In the genomic region with DNA sequence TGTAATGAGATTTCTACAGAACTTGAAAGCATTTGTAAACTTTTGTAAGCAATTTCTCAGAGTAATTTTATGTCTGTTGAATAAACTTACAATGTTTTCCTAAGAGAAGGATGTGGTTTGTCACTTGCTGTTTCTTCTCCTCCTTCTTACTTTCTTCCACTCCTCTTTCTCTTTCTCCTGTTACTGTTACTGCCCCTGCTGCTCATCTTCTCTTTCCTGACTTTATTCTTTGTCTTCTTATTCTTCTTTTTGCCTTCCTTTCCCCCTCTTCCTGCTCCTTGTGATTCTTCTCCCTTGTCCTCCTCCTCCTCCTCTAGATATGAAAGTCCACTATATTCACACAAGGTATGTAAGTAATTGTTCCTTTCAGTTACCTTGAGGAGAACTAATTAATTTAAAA, we compare ENCODE assay signal across 15 cellular contexts. TPM values are rescaled to one million over a fixed set of nuclear protein-coding genes. Genes with fewer than 3 reads are reported as not detected.
DNase-seq lines count a peak whose midpoint lies in the region; ATAC-seq lines count a peak whose summit lies in the region.
"Had no signal": no experiment of that assay in that cellular context is flagged by ENCODE, and none has a peak within 500 bp of the region (broad histone marks: within the 10 kb centered on the region; RNA-seq: fewer than 3 reads in every experiment).

No MANE protein-coding gene starts in this region.

- DNase-seq in activated CD8-positive, alpha-beta memory T cell treated with anti-CD3 and anti-CD28 coated beads, Interleukin-2, amount 10 ng/mL, durations not matched to agents 7 days and 5 days, result no peak
- DNase-seq in activated CD8-positive, alpha-beta memory T cell treated with anti-CD3 and anti-CD28 coated beads, Interleukin-2, amount 50 U/mL, for 48 hours, result no peak
- no peak for DNase-seq in activated T-helper 1 cell treated with anti-CD3 and anti-CD28 coated beads, Interleukin-12 subunit alpha, Interleukin-12 subunit beta, Interleukin-2, Interleukin-4 antibody, amounts not matched to agents 30 ng/mL and 10 ng/mL and 1 ng/mL, durations not matched to agents 14 hours and 24 hours and 36 hours (ENCODE audit: low spot score)
- no peak for DNase-seq in naive thymus-derived CD4-positive, alpha-beta T cell
- DNase-seq in cardiac septum (ENCODE audit: low spot score), result no peak
- no peak for DNase-seq in activated T-cell treated with anti-CD3 and anti-CD28 coated beads, Interleukin-2, amount 50 U/mL, for 48 hours
- DNase-seq in stimulated activated CD4-positive, alpha-beta T cell treated with anti-CD3 and anti-CD28 coated beads, Interleukin-1b, Interleukin-23, amount 100 ng/mL, for 48 hours, result no peak
- DNase-seq: DMS 273 treated with DMSO at 0.1 percent for 48 hours, esophagus squamous epithelium, NCI-H2081, SIG-M5 had no signal

- no peak overlapping the region for H3K4me3 Mint-ChIP-seq in activated CD8-positive, alpha-beta memory T cell treated with anti-CD3 and anti-CD28 coated beads, Interleukin-2, amount 10 ng/mL, durations not matched to agents 7 days and 5 days
- H3K4me3 Mint-ChIP-seq in activated T-helper 1 cell treated with anti-CD3 and anti-CD28 coated beads, Interleukin-12 subunit alpha, Interleukin-12 subunit beta, Interleukin-2, Interleukin-4 antibody, amounts not matched to agents 30 ng/mL and 10 ng/mL and 1 ng/mL, durations not matched to agents 14 hours and 24 hours and 36 hours, result peak overlapping the region; percentile 52
- H3K4me3 Mint-ChIP-seq in naive thymus-derived CD4-positive, alpha-beta T cell, result peak overlapping the region in 9 of 10 donors; percentile 12 to 79 (median 62)

- H3K4me1 ChIP-seq in naive thymus-derived CD4-positive, alpha-beta T cell (ENCODE audit: control insufficient read depth in 2 of 2, insufficient read depth in 2 of 2, low read length in 2 of 2), result peaks cover 21 to 28% of the 10 kb centered on the region in 2 donors
- H3K4me1 ChIP-seq in urinary bladder (ENCODE audit: insufficient read depth), result no peaks in the 10 kb centered on the region

- H3K27me3 Mint-ChIP-seq in activated CD8-positive, alpha-beta memory T cell treated with anti-CD3 and anti-CD28 coated beads, Interleukin-2, amount 10 ng/mL, durations not matched to agents 7 days and 5 days, result peaks cover 16% of the 10 kb centered on the region
- H3K27me3 Mint-ChIP-seq in activated T-helper 1 cell treated with anti-CD3 and anti-CD28 coated beads, Interleukin-12 subunit alpha, Interleukin-12 subunit beta, Interleukin-2, Interleukin-4 antibody, amounts not matched to agents 30 ng/mL and 10 ng/mL and 1 ng/mL, durations not matched to agents 14 hours and 24 hours and 36 hours (ENCODE audit: insufficient read depth), result peaks cover 6% of the 10 kb centered on the region
- H3K27me3 Mint-ChIP-seq in naive thymus-derived CD4-positive, alpha-beta T cell, result peaks cover 0 to under 1% (median 0%) of the 10 kb centered on the region in 5 donors

- H3K36me3 Mint-ChIP-seq in activated CD8-positive, alpha-beta memory T cell treated with anti-CD3 and anti-CD28 coated beads, Interleukin-2, amount 10 ng/mL, durations not matched to agents 7 days and 5 days, result peaks cover 12% of the 10 kb centered on the region
- H3K36me3 Mint-ChIP-seq in activated T-helper 1 cell treated with anti-CD3 and anti-CD28 coated beads, Interleukin-12 subunit alpha, Interleukin-12 subunit beta, Interleukin-2, Interleukin-4 antibody, amounts not matched to agents 30 ng/mL and 10 ng/mL and 1 ng/mL, durations not matched to agents 14 hours and 24 hours and 36 hours (ENCODE audit: low read depth), result peaks cover 5% of the 10 kb centered on the region
- H3K36me3 Mint-ChIP-seq in naive thymus-derived CD4-positive, alpha-beta T cell, result peaks cover 0 to 13% (median 0%) of the 10 kb centered on the region in 5 donors

- H3K27me3 ChIP-seq in naive thymus-derived CD4-positive, alpha-beta T cell (ENCODE audit: control insufficient read depth in 2 of 2, insufficient read depth in 2 of 2, low read length in 2 of 2), result no peaks in the 10 kb centered on the region
- H3K27me3 ChIP-seq: esophagus squamous epithelium had no signal

- no peaks in the 10 kb centered on the region for H3K9me3 Mint-ChIP-seq in activated CD8-positive, alpha-beta memory T cell treated with anti-CD3 and anti-CD28 coated beads, Interleukin-2, amount 10 ng/mL, durations not matched to agents 7 days and 5 days (ENCODE audit: low read depth)
- H3K9me3 Mint-ChIP-seq in activated T-helper 1 cell treated with anti-CD3 and anti-CD28 coated beads, Interleukin-12 subunit alpha, Interleukin-12 subunit beta, Interleukin-2, Interleukin-4 antibody, amounts not matched to agents 30 ng/mL and 10 ng/mL and 1 ng/mL, durations not matched to agents 14 hours and 24 hours and 36 hours, result peaks cover 6% of the 10 kb centered on the region
- peaks cover 0 to 8% (median 2%) of the 10 kb centered on the region in 11 donors for H3K9me3 Mint-ChIP-seq in naive thymus-derived CD4-positive, alpha-beta T cell

- POLR2A ChIA-PET in naive thymus-derived CD4-positive, alpha-beta T cell (lab: Charles Lee), result no interaction called here

- no peak for ATAC-seq in activated CD8-positive, alpha-beta memory T cell treated with anti-CD3 and anti-CD28 coated beads, Interleukin-2, amount 10 ng/mL, durations not matched to agents 7 days and 5 days
- no peak for ATAC-seq in naive thymus-derived CD4-positive, alpha-beta T cell
- ATAC-seq: sciatic nerve had no signal

- no peak overlapping the region for H3K4me3 ChIP-seq in naive thymus-derived CD4-positive, alpha-beta T cell (ENCODE audit: low read length)
- H3K4me3 ChIP-seq in urinary bladder (ENCODE audit: low read depth, low read length), result no peak overlapping the region

- H3K9me3 ChIP-seq in naive thymus-derived CD4-positive, alpha-beta T cell (ENCODE audit: control insufficient read depth in 2 of 3, low read length in 3 of 3), result no peaks in the 10 kb centered on the region
- H3K9me3 ChIP-seq: esophagus squamous epithelium had no signal

- H3K27ac Mint-ChIP-seq in activated CD8-positive, alpha-beta memory T cell treated with anti-CD3 and anti-CD28 coated beads, Interleukin-2, amount 10 ng/mL, durations not matched to agents 7 days and 5 days, result peak overlapping the region; percentile 21
- H3K27ac Mint-ChIP-seq in activated T-helper 1 cell treated with anti-CD3 and anti-CD28 coated beads, Interleukin-12 subunit alpha, Interleukin-12 subunit beta, Interleukin-2, Interleukin-4 antibody, amounts not matched to agents 30 ng/mL and 10 ng/mL and 1 ng/mL, durations not matched to agents 14 hours and 24 hours and 36 hours, result peak overlapping the region; percentile 50
- peak overlapping the region; percentile 14 to 88 (median 60) for H3K27ac Mint-ChIP-seq in naive thymus-derived CD4-positive, alpha-beta T cell

- no peaks in the 10 kb centered on the region for H3K36me3 ChIP-seq in naive thymus-derived CD4-positive, alpha-beta T cell (ENCODE audit: control insufficient read depth in 2 of 3, insufficient read depth in 3 of 3, low read length in 3 of 3)
- H3K36me3 ChIP-seq in urinary bladder (ENCODE audit: insufficient read depth), result no peaks in the 10 kb centered on the region
- H3K36me3 ChIP-seq: esophagus squamous epithelium had no signal

- CTCF ChIA-PET in activated CD8-positive, alpha-beta memory T cell treated with anti-CD3 and anti-CD28 coated beads, Interleukin-2, amount 10 ng/mL, durations not matched to agents 7 days and 5 days (lab: Charles Lee), result no interaction called here
- CTCF ChIA-PET in naive thymus-derived CD4-positive, alpha-beta T cell (lab: Charles Lee), result no interaction called here

- intact Hi-C loops in activated T-helper 1 cell treated with anti-CD3 and anti-CD28 coated beads, Interleukin-12 subunit alpha, Interleukin-12 subunit beta, Interleukin-2, Interleukin-4 antibody, amounts not matched to agents 30 ng/mL and 10 ng/mL and 1 ng/mL, durations not matched to agents 14 hours and 24 hours and 36 hours (cut with micrococcal nuclease), result loop anchor here (2.0 to 10.0 kb wide), 5 partner anchors 51 to 647 kb away; partner anchors contain the start of genes ANGPTL5, BIRC3, CEP126 and TMEM123
- intact Hi-C loops in naive thymus-derived CD4-positive, alpha-beta T cell (cut with micrococcal nuclease), result loop anchor here in 1 of 2 donors (5.0 kb wide), 5 partner anchors 36 to 244 kb away; partner anchors contain the start of genes BIRC2, BIRC3 and TMEM123
- intact Hi-C loops in cardiac septum (cut with DNase I), result no loop called here

- peaks cover 43% of the 10 kb centered on the region for H3K4me1 Mint-ChIP-seq in activated CD8-positive, alpha-beta memory T cell treated with anti-CD3 and anti-CD28 coated beads, Interleukin-2, amount 10 ng/mL, durations not matched to agents 7 days and 5 days
- peaks cover 50% of the 10 kb centered on the region for H3K4me1 Mint-ChIP-seq in activated T-helper 1 cell treated with anti-CD3 and anti-CD28 coated beads, Interleukin-12 subunit alpha, Interleukin-12 subunit beta, Interleukin-2, Interleukin-4 antibody, amounts not matched to agents 30 ng/mL and 10 ng/mL and 1 ng/mL, durations not matched to agents 14 hours and 24 hours and 36 hours (ENCODE audit: low read depth)
- peaks cover 27 to 50% (median 45%) of the 10 kb centered on the region in 7 donors for H3K4me1 Mint-ChIP-seq in naive thymus-derived CD4-positive, alpha-beta T cell

- H3K27ac ChIP-seq in naive thymus-derived CD4-positive, alpha-beta T cell (ENCODE audit: low read depth, low read length), result no peak overlapping the region
- peak overlapping the region; percentile 59 for H3K27ac ChIP-seq in urinary bladder (ENCODE audit: low read depth)

RNA-seq across cellular contexts. Expression of gene MMP7, which starts 31.1 kb away (rescaled TPM):
- total RNA-seq in activated CD8-positive, alpha-beta memory T cell treated with anti-CD3 and anti-CD28 coated beads, Interleukin-2, amount 10 ng/mL, durations not matched to agents 7 days and 5 days, result not detected
- not detected in 2 replicates for total RNA-seq in activated T-helper 1 cell treated with anti-CD3 and anti-CD28 coated beads, Interleukin-12 subunit alpha, Interleukin-12 subunit beta, Interleukin-2, Interleukin-4 antibody, amounts not matched to agents 30 ng/mL and 10 ng/mL and 1 ng/mL, durations not matched to agents 14 hours and 24 hours and 36 hours
- not detected for total RNA-seq in naive thymus-derived CD4-positive, alpha-beta T cell
- polyA plus RNA-seq in naive thymus-derived CD4-positive, alpha-beta T cell, result not detected
- total RNA-seq in urinary bladder, result 18.9 TPM
- polyA plus RNA-seq in urinary bladder, result 10.2 TPM
- total RNA-seq in cardiac septum, result not detected
- total RNA-seq: sciatic nerve had no signal
- polyA plus RNA-seq: AG04450, neural cell had no signal

Comparison
In these comparisons a context has a peak if more than half of its experiments do, and no peak if none do; other contexts are left out.
1. RNA of gene MMP7, which starts 31.1 kb away (total RNA-seq): 18.9 TPM in urinary bladder (single experiment); not detected in activated CD8-positive, alpha-beta memory T cell treated with anti-CD3 and anti-CD28 coated beads, Interleukin-2, amount 10 ng/mL, durations not matched to agents 7 days and 5 days, not detected in activated T-helper 1 cell treated with anti-CD3 and anti-CD28 coated beads, Interleukin-12 subunit alpha, Interleukin-12 subunit beta, Interleukin-2, Interleukin-4 antibody, amounts not matched to agents 30 ng/mL and 10 ng/mL and 1 ng/mL, durations not matched to agents 14 hours and 24 hours and 36 hours, not detected in naive thymus-derived CD4-positive, alpha-beta T cell and not detected in cardiac septum (single experiment); every median in the first group is over 10 times any median in the second.
2. Peak in every context shown above with its lines, with median percentiles within 50 percentile points of each other: H3K27ac Mint-ChIP-seq.